In the genomic region with DNA sequence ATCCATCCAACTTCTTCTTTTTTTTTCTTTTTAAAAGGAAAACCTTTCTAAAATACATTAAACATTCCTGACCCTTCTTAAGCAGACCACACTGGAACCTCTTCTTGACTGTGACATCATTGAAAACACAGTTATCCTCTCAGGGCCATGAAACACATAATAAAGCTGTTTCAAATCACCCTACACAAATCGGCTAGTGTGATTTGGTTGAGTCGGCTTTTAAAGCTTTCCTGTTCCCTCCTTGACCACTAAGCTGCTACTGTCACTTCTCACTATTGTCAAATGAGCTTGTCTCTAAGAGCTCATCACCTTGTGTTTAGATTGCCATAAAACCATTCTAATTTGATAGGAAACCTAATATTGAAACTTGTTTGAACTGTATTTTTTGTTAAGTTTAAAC, we compare ENCODE assay signal across 11 cellular contexts. TPM values are rescaled to one million over a fixed set of nuclear protein-coding genes. Genes with fewer than 3 reads are reported as not detected.
DNase-seq lines count a peak whose midpoint lies in the region; ATAC-seq and TF ChIP-seq lines count a peak whose summit lies in the region.
"Had no signal": no experiment of that assay in that cellular context is flagged by ENCODE, and none has a peak within 500 bp of the region (broad histone marks: within the 10 kb centered on the region; RNA-seq: fewer than 3 reads in every experiment).

No MANE protein-coding gene starts in this region.

- TF ChIP-seq RAD21 in IMR-90 (IDR thresholded peaks at IDR 0.05; ENCODE audit: low read length) = no peak

- no peaks in the 10 kb centered on the region for H3K36me3 ChIP-seq in IMR-90 (ENCODE audit: control insufficient read depth, insufficient read depth, low read length)
- no peaks in the 10 kb centered on the region for H3K36me3 ChIP-seq in neutrophil
- H3K36me3 ChIP-seq: breast epithelium had no signal

- H3K56ac ChIP-seq in IMR-90 (ENCODE audit: extremely low read depth, insufficient read depth, low read length) = no peak overlapping the region

- no peaks in the 10 kb centered on the region for H3K9me3 ChIP-seq in IMR-90 (ENCODE audit: control insufficient read depth, insufficient read depth, low read length)
- H3K9me3 ChIP-seq in neutrophil = no peaks in the 10 kb centered on the region
- H3K9me3 ChIP-seq: breast epithelium had no signal

- BruUV-seq in IMR-90 (replicated peaks; lab: Mats Ljungman, UMichigan) = no TSS peak

- ATAC-seq in IMR-90 (ENCODE audit: low read depth) (no peak), GM19467 (IDR thresholded peaks at IDR 0.05; ENCODE audit: unreplicated experiment) (no peak)

- 0 out of 2 replicates have a peak overlapping the region, but pooled peaks have one; percentile 59 for H3K14ac ChIP-seq in IMR-90 (replicated peaks; ENCODE audit: low read depth, low read length)

- H4K20me1 ChIP-seq in IMR-90 (ENCODE audit: insufficient read depth, low read length) = peaks cover 42% of the 10 kb centered on the region

- WGBS in IMR-90 (ENCODE audit: extremely low coverage in 2 of 2, insufficient read length in 1 of 2), 2 experiments = no CpG with 5 or more reads among the region's 2 CpGs

- dilution Hi-C loops in IMR-90 (cut with HindIII; ENCODE audit: low sequenced_read_pairs, unreplicated experiment) = no loop called here

- no peak overlapping the region for H3K27ac ChIP-seq in IMR-90 (ENCODE audit: insufficient read depth, low read length)
- H3K27ac ChIP-seq in VCaP = peak overlapping the region; percentile 97
- peak overlapping the region; percentile 56 for H3K27ac ChIP-seq in neutrophil
- H3K27ac ChIP-seq: breast epithelium had no signal

- H3K9me1 ChIP-seq in IMR-90 (ENCODE audit: insufficient read depth, low read length) = peaks cover 16% of the 10 kb centered on the region

- H4K5ac ChIP-seq in IMR-90 (ENCODE audit: low read depth, low read length) = no peak overlapping the region

- DNase-seq in NOMO-1 treated with DMSO at 0.1 percent for 48 hours (lab: John Stamatoyannopoulos, UW; ENCODE audit: unreplicated experiment) (peak; percentile 27), NOMO-1 treated with dmso at 0.1 percent for 144 hours (lab: John Stamatoyannopoulos, UW; ENCODE audit: unreplicated experiment) (no peak), IMR-90 (no peak), NCI-H2029 treated with DMSO at 0.1 percent for 48 hours (lab: John Stamatoyannopoulos, UW) (no peak), anterior cingulate cortex (lab: John Stamatoyannopoulos, UW) (no peak)
- DNase-seq: HCEC 1CT; stimulated activated CD8-positive, alpha-beta memory T cell treated with anti-CD3 and anti-CD28 coated beads, Interleukin-4, amount 100 ng/mL, for 48 hours had no signal

- in situ Hi-C loops in IMR-90 (cut with MboI; ENCODE audit: low sequenced_read_pairs) = no loop called here

- intact Hi-C loops in IMR-90 (cut with micrococcal nuclease) = no loop called here

- H2BK20ac ChIP-seq in IMR-90 (ENCODE audit: low read depth, low read length) = no peak overlapping the region

- H2BK5ac ChIP-seq in IMR-90 (ENCODE audit: low read depth, low read length, poor library complexity, severe bottlenecking) = no peak overlapping the region

- H3K4ac ChIP-seq in IMR-90 (ENCODE audit: low read depth, low read length) = no peak overlapping the region

- 0 out of 4 replicates have a peak overlapping the region, but pooled peaks of 1 of the 2 experiments have one; percentile 9 for H4K8ac ChIP-seq in IMR-90 (ENCODE audit: low read depth in 2 of 2, low read length in 2 of 2)

- H3K4me1 ChIP-seq in IMR-90 (ENCODE audit: control insufficient read depth, insufficient read depth, low read length) = peaks cover 12% of the 10 kb centered on the region
- H3K4me1 ChIP-seq in neutrophil (ENCODE audit: control insufficient read depth in 1 of 2, insufficient read depth in 1 of 2, low read depth in 1 of 2, low read length in 1 of 2) = peaks cover 42 to 44% of the 10 kb centered on the region in 2 experiments
- H3K4me1 ChIP-seq: breast epithelium had no signal

- H2AK9ac ChIP-seq in IMR-90 (replicated peaks; ENCODE audit: low read depth, low read length, poor library complexity) = no peak overlapping the region

- POLR2A ChIA-PET in IMR-90 (lab: Charles Lee; ENCODE audit: unreplicated experiment) = interaction anchor here (0.7 kb wide), 1 partner anchor 1353 kb away, joined by 4 read pairs; no protein-coding TSS in a partner anchor

- H3K27me3 ChIP-seq in IMR-90 (ENCODE audit: control insufficient read depth, insufficient read depth, low read length) = no peaks in the 10 kb centered on the region
- no peaks in the 10 kb centered on the region for H3K27me3 ChIP-seq in neutrophil
- H3K27me3 ChIP-seq: breast epithelium had no signal

- H2AK5ac ChIP-seq in IMR-90 (ENCODE audit: low read depth, low read length) = no peak overlapping the region; the same call in 1 of the 2 replicates

- H3K4me2 ChIP-seq in IMR-90 (ENCODE audit: low read depth, low read length) = peak overlapping the region; percentile 37; the same call in 1 of the 2 replicates

- no peak overlapping the region for H2AFZ ChIP-seq in IMR-90 (replicated peaks; ENCODE audit: low read length, poor library complexity)

- CTCF ChIA-PET in IMR-90 (lab: Yijun Ruan, JAX) = interaction anchor here (0.6 to 1.5 kb wide), 5 partner anchors 9 to 43 kb away, joined by 3 to 6 read pairs (median 4); no protein-coding TSS in a partner anchor

- H3K79me1 ChIP-seq in IMR-90 (ENCODE audit: low read depth in 1 of 2, low read length in 2 of 2) = peaks cover 24 to 77% of the 10 kb centered on the region in 2 experiments

- no peak overlapping the region for H2BK120ac ChIP-seq in IMR-90 (ENCODE audit: low read depth, low read length)

- TF ChIP-seq CTCF in IMR-90 (conservative IDR thresholded peaks at IDR 0.05; ENCODE audit: low read depth, low read length) = no peak
- no peak; the same call in 1 of the 2 replicates for TF ChIP-seq CTCF in VCaP (conservative IDR thresholded peaks at IDR 0.05)
- no peak for TF ChIP-seq CTCF in neutrophil (IDR thresholded peaks at IDR 0.05)

- no peak overlapping the region for H2BK15ac ChIP-seq in IMR-90 (ENCODE audit: low read depth, low read length)

- H3K4me3 ChIP-seq in IMR-90 (ENCODE audit: insufficient read depth, low read depth, low read length) (no peak overlapping the region), neutrophil (ENCODE audit: low read depth in 1 of 2, low read length in 1 of 2) (no peak overlapping the region)
- H3K4me3 ChIP-seq: breast epithelium had no signal

- peak overlapping the region; percentile 78 for H3K23ac ChIP-seq in IMR-90 (ENCODE audit: low read depth, low read length)

- H4K91ac ChIP-seq in IMR-90 (ENCODE audit: insufficient read depth, low read depth, low read length) = no peak overlapping the region

- H3K18ac ChIP-seq in IMR-90 (ENCODE audit: low read depth, low read length) = peak overlapping the region; percentile 9; the same call in 1 of the 2 replicates

- no peak overlapping the region for H3K9ac ChIP-seq in IMR-90 (ENCODE audit: low read depth, low read length)

- TF ChIP-seq POLR2A in IMR-90 (IDR thresholded peaks at IDR 0.05; ENCODE audit: low read depth, low read length) = no peak

TF ChIP-seq in IMR-90, 13 proteins besides CTCF, POLR2A, EP300 and RAD21:
- TF ChIP-seq MAZ (IDR thresholded peaks at IDR 0.05; ENCODE audit: borderline replicate concordance, low read depth, low read length) (no peak), SMC3 (IDR thresholded peaks at IDR 0.05; ENCODE audit: low read depth, low read length) (no peak), NFE2L2 (IDR thresholded peaks at IDR 0.05; ENCODE audit: low read depth, low read length) (no peak), BHLHE40 (IDR thresholded peaks at IDR 0.05; ENCODE audit: low read depth, low read length) (no peak), MAFK (IDR thresholded peaks at IDR 0.05; ENCODE audit: low read depth, low read length) (no peak)

RNA-seq across cellular contexts. Expression of a gene that starts 5.9 kb away (rescaled TPM):
- total RNA-seq in IMR-90 (2012; rRNA removed) = 34.7 and 36.7 TPM in 2 replicates
- 6.4 and 8.4 TPM in 2 replicates for polyA plus RNA-seq in IMR-90 (2012; rRNA removed)
- 1.7 and 3.6 TPM in 2 replicates for polyA plus RNA-seq in IMR-90 (2012; cell fraction: cytosol; rRNA removed)
- 4.9 and 29.1 TPM in 2 replicates for polyA plus RNA-seq in IMR-90 (2012; cell fraction: nucleus; rRNA removed; ENCODE audit: low replicate concordance)
